ENCODE assay signal across 9 cellular contexts in the genomic region with DNA sequence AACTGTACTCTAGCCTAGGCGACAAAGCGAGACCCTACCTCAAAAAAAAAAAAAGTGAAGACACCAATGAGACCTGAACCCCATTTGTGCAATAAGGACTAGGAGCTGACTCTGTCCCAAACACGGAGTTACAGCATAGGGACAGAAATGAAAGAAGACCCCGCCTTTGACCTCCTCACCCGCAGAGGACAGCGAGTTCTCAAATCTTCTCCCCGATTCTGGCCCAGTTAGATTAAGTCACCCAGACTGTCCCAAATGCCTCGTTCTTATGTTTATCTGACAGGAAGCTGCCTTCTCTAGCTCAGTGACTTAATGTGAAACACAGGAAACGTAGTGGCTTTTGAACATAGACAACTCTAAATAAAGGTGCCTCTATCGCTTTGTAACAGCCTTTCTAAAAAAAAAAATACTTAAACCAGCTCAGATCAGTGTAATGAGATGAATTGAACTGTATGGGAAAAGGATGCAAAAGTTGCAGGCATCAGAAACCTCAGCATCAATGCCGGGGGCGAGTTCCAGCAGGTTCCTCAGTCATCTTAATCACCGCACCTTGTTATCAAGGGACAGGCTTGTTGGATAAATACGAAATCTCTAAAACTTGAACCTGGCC. TPM values are rescaled to one million over a fixed set of nuclear protein-coding genes. Genes with fewer than 3 reads are reported as not detected.
DNase-seq lines count a peak whose midpoint lies in the region; ATAC-seq and TF ChIP-seq lines count a peak whose summit lies in the region.
"Had no signal": no experiment of that assay in that cellular context is flagged by ENCODE, and none has a peak within 500 bp of the region (broad histone marks: within the 10 kb centered on the region; RNA-seq: fewer than 3 reads in every experiment).

No MANE protein-coding gene starts in this region.

- no peak overlapping the region for H3K4me3 ChIP-seq in left lung
- no peak overlapping the region for H3K4me3 ChIP-seq in vagina

- intact Hi-C loops in left lung (cut with DNase I) (loop anchor here in 1 of 2 donors (5.0 kb wide), 1 partner anchor 40 kb away; no protein-coding TSS in a partner anchor), vagina (cut with DNase I) (loop anchor here (5.0 kb wide), 1 partner anchor 55 kb away; no protein-coding TSS in a partner anchor)

- H3K4me3 Mint-ChIP-seq in activated T-helper 17 cell treated with anti-CD3 and anti-CD28 coated beads, Interleukin-2, amount 50 U/mL, for 72 hours, result peak overlapping the region; percentile 100

- H3K36me3 ChIP-seq in left lung, result peaks cover 0 to 34% of the 10 kb centered on the region in 2 donors
- H3K36me3 ChIP-seq in vagina, result no peaks in the 10 kb centered on the region

- TF ChIP-seq CTCF in left lung (IDR thresholded peaks at IDR 0.05), result no peak
- no peak for TF ChIP-seq CTCF in vagina (IDR thresholded peaks at IDR 0.05)

- H3K4me1 ChIP-seq in left lung (peaks cover 57 to 100% of the 10 kb centered on the region in 2 donors), vagina (peaks cover 100% of the 10 kb centered on the region)

- H3K4me1 Mint-ChIP-seq in activated T-helper 17 cell treated with anti-CD3 and anti-CD28 coated beads, Interleukin-2, amount 50 U/mL, for 72 hours, result peaks cover 64% of the 10 kb centered on the region

- peak; percentile 51 for DNase-seq in stimulated activated CD4-positive, alpha-beta T cell treated with anti-CD3 and anti-CD28 coated beads, Interleukin-1b, Interleukin-23, amount 100 ng/mL, for 48 hours
- no peak for DNase-seq in stimulated activated CD4-positive, alpha-beta T cell treated with anti-CD3 and anti-CD28 coated beads, Interleukin-12 subunit alpha, Interleukin-12 subunit beta, amount 100 ng/mL, for 4 hours
- DNase-seq in left lung (no peak), vagina (ENCODE audit: extremely low spot score in 2 of 2) (no peak), AG08395 (ENCODE audit: low spot score) (no peak)
- DNase-seq: NCI-H2029 had no signal

- peaks cover 93% of the 10 kb centered on the region for H3K36me3 Mint-ChIP-seq in activated T-helper 17 cell treated with anti-CD3 and anti-CD28 coated beads, Interleukin-2, amount 50 U/mL, for 72 hours (ENCODE audit: low read depth)

- H3K27me3 Mint-ChIP-seq in activated T-helper 17 cell treated with anti-CD3 and anti-CD28 coated beads, Interleukin-2, amount 50 U/mL, for 72 hours, result no peaks in the 10 kb centered on the region

- no peaks in the 10 kb centered on the region for H3K27me3 ChIP-seq in left lung
- no peaks in the 10 kb centered on the region for H3K27me3 ChIP-seq in vagina

- ATAC-seq in activated T-helper 17 cell treated with anti-CD3 and anti-CD28 coated beads, Interleukin-2, amount 50 U/mL, for 72 hours (replicated peaks), result peak; percentile 74
- ATAC-seq in left lung (no peak), HG03565 (IDR thresholded peaks at IDR 0.05; ENCODE audit: unreplicated experiment) (no peak), GM21737 (IDR thresholded peaks at IDR 0.05; ENCODE audit: unreplicated experiment) (no peak)

- TF ChIP-seq POLR2A in vagina (IDR thresholded peaks at IDR 0.05), result no peak

- H3K27ac Mint-ChIP-seq in activated T-helper 17 cell treated with anti-CD3 and anti-CD28 coated beads, Interleukin-2, amount 50 U/mL, for 72 hours, result peak overlapping the region; percentile 99

- H3K9me3 ChIP-seq in left lung (no peaks in the 10 kb centered on the region), vagina (no peaks in the 10 kb centered on the region)

- H3K27ac ChIP-seq in left lung (peak overlapping the region; percentile 70 to 99), vagina (peak overlapping the region; percentile 99)

- H3K9me3 Mint-ChIP-seq in activated T-helper 17 cell treated with anti-CD3 and anti-CD28 coated beads, Interleukin-2, amount 50 U/mL, for 72 hours, result no peaks in the 10 kb centered on the region

RNA-seq across cellular contexts. Expression of a gene that starts 10.6 kb away (rescaled TPM):
- total RNA-seq in activated T-helper 17 cell treated with anti-CD3 and anti-CD28 coated beads, Interleukin-2, amount 50 U/mL, for 72 hours, result 100 to 1,000 TPM; 782 to 800 TPM
- total RNA-seq in left lung (100 to 1,000 TPM; 754 to 761 TPM), vagina (333 TPM)
